In the genomic region with DNA sequence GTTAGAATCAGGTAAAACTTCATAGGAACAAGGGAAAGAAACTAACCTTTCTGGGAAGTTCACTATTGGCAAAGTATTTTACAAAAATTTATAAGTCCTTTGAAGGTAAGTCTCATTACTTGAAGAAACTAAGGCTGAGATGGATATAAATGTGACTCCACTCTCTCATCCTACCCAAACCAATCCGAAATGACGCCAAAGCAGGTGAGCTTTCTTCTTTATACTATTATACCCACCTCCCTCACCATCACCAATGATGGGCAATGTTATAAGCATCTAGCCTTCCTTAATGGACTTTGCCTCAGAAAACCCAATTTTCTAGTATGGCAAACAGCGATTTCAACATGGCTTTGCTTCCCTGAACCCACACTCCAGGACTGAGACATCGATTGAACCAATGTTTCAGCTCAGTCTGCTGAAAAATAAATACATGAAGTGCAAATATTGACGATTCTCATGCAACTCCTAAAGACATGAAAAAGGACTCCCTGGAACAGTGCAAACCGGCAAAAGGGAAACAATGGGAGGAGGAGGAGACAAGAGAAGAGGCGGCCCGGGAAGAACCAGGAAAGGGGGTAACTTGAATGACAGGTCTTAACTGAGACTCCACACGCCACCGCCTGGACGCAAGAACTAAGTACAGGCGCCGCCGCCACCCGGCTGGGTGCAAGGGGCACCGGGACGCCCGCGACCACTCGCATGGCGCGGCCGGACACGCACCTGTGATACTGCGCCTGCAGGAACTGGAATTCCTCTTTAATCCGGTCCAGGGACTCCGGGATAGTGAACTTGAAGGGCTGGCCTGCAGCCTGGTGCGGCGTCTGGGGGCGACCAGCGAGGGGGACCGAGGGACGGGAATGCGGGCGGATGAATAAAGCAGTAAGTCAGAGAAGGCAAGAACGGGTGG, we compare ENCODE assay signal across 9 cellular contexts. TPM values are rescaled to one million over a fixed set of nuclear protein-coding genes. Genes with fewer than 3 reads are reported as not detected.
A peak's percentile ranks its signal among the peaks of the same experiment; 100 is the strongest.
DNase-seq lines count a peak whose midpoint lies in the region; ATAC-seq and TF ChIP-seq lines count a peak whose summit lies in the region.
"Had no signal": no experiment of that assay in that cellular context is flagged by ENCODE, and none has a peak within 500 bp of the region (broad histone marks: within the 10 kb centered on the region; RNA-seq: fewer than 3 reads in every experiment).

No MANE protein-coding gene starts in this region.

- H3K4me1 ChIP-seq in PC-9 (replicated peaks; ENCODE audit: insufficient read depth) = peaks cover 44% of the 10 kb centered on the region

- POLR2A ChIA-PET in PC-9 (lab: Charles Lee; ENCODE audit: unreplicated experiment) = interaction anchor here (0.8 to 1.1 kb wide), 2 partner anchors 60 to 139 kb away, joined by 3 to 6 read pairs; no protein-coding TSS in a partner anchor

- ATAC-seq in GM21390 (IDR thresholded peaks at IDR 0.05; ENCODE audit: unreplicated experiment) = no peak
- ATAC-seq: effector memory CD8-positive, alpha-beta T cell had no signal

- peak overlapping the region; percentile 79 for H3K4me3 ChIP-seq in PC-9
- H3K4me3 ChIP-seq in brain microvascular endothelial cell (ENCODE audit: low read depth, low read length) = peak overlapping the region; percentile 79

- TF ChIP-seq CTCF in PC-9 (conservative IDR thresholded peaks at IDR 0.05) (peak; percentile 72), brain microvascular endothelial cell (IDR thresholded peaks at IDR 0.05; ENCODE audit: low read depth, low read length, missing control alignments) (peak; percentile 61)

- H3K36me3 ChIP-seq in PC-9 (ENCODE audit: low read depth) (peaks cover 37% of the 10 kb centered on the region), brain microvascular endothelial cell (replicated peaks) (no peaks in the 10 kb centered on the region)

- in situ Hi-C loops in brain microvascular endothelial cell (cut with HindIII; ENCODE audit: low pct_ligation_motif_present, low sequenced_read_pairs) = no loop called here

- H3K27me3 ChIP-seq in PC-9 (ENCODE audit: insufficient read depth, low read depth) = no peaks in the 10 kb centered on the region
- H3K27me3 ChIP-seq in brain microvascular endothelial cell (replicated peaks) = peaks cover 3% of the 10 kb centered on the region

- no TSS peak for BruUV-seq in PC-9 (replicated peaks; lab: Mats Ljungman, UMichigan)

- DNase-seq in NCI-H524 (lab: John Stamatoyannopoulos, UW) (peak; percentile 19 to 48), NCI-H524 treated with DMSO at 0.1 percent for 48 hours (lab: John Stamatoyannopoulos, UW) (no peak), PC-9 (peak; percentile 77 to 78), brain microvascular endothelial cell (peak; percentile 71), hippocampal formation (lab: John Stamatoyannopoulos, UW) (peak; percentile 63 to 89), posterior cingulate gyrus (peak; percentile 64 to 96 (median 80))

- H3F3A ChIP-seq in PC-9 (ENCODE audit: insufficient read depth, low read depth) = peaks cover 25% of the 10 kb centered on the region

- CTCF ChIA-PET in PC-9 (lab: Charles Lee) = interaction anchor here (0.5 kb wide), 1 partner anchor 432 kb away, joined by 3 read pairs; no protein-coding TSS in a partner anchor

- peaks cover 73% of the 10 kb centered on the region for H3K79me2 ChIP-seq in PC-9 (ENCODE audit: low read depth)

- H3K27ac ChIP-seq in PC-9 = peak overlapping the region; percentile 83
- H3K27ac ChIP-seq in brain microvascular endothelial cell = no peak overlapping the region

- no peaks in the 10 kb centered on the region for H3K9me3 ChIP-seq in PC-9 (ENCODE audit: insufficient read depth, low read depth)

- H3K9me2 ChIP-seq in PC-9 (ENCODE audit: insufficient read depth) = no peaks in the 10 kb centered on the region

- peak overlapping the region; percentile 95 for H3K4me2 ChIP-seq in PC-9

- H2AFZ ChIP-seq in PC-9 = peak overlapping the region; percentile 63

- intact Hi-C loops in PC-9 (cut with micrococcal nuclease; ENCODE audit: unreplicated experiment) (loop anchor here (2.0 to 10.0 kb wide), 9 partner anchors 164 to 1512 kb away; no protein-coding TSS in a partner anchor), posterior cingulate gyrus (cut with DNase I) (no loop called here)

- peaks cover 47% of the 10 kb centered on the region for H4K20me1 ChIP-seq in PC-9 (ENCODE audit: insufficient read depth)

- TF ChIP-seq RAD21 in Ishikawa (IDR thresholded peaks at IDR 0.05; ENCODE audit: low read depth) = peak; percentile 60

- TF ChIP-seq EP300 in Ishikawa (IDR thresholded peaks at IDR 0.05; ENCODE audit: borderline replicate concordance) = no peak

TF ChIP-seq in Ishikawa, 13 proteins besides CTCF, POLR2A, EP300 and RAD21:
- TF ChIP-seq USF1 (IDR thresholded peaks at IDR 0.05) (no peak), NFIC (IDR thresholded peaks at IDR 0.05) (no peak), FOXM1 (IDR thresholded peaks at IDR 0.05; ENCODE audit: borderline replicate concordance, low read depth) (no peak), MAX (IDR thresholded peaks at IDR 0.05) (no peak)
TF ChIP-seq in Ishikawa: peak in this region for 0.

RNA-seq across cellular contexts. Expression of gene TLE1, which starts 2.5 kb away (rescaled TPM):
- 69.9 and 80.9 TPM in 2 replicates for total RNA-seq in PC-9 (2021)
